Comparison of ENCODE assay signal across 17 cellular contexts in genomic region chr2:222950886-222951285, GRCh38.
DNase-seq lines count a peak whose midpoint lies in the region; ATAC-seq, FAIRE-seq and TF ChIP-seq lines count a peak whose summit lies in the region.
"Had no signal": no experiment of that assay in that cellular context is flagged by ENCODE, and none has a peak within 500 bp of the region (broad histone marks: within the 10 kb centered on the region; RNA-seq: fewer than 3 reads in every experiment).

No MANE protein-coding gene starts in this region.

- peak; percentile 21 to 43; a peak in 3 of 6 replicates for ATAC-seq in A549
- no peak for ATAC-seq in stimulated activated naive B cell treated with anti-CD40 and anti-IgM and Interleukin-4, amounts not matched to agents 10 μg/mL and 1 μg/mL and 100 μg/mL, for 72 hours (replicated peaks)
- ATAC-seq in HG02938 (IDR thresholded peaks at IDR 0.05; ENCODE audit: unreplicated experiment) = no peak
- ATAC-seq: left ventricle myocardium superior had no signal

- H2AFZ ChIP-seq in keratinocyte (ENCODE audit: control insufficient read depth, low read length) = no peak overlapping the region

- DNase-seq in A549 (ENCODE audit: low read depth in 1 of 2, low spot score in 1 of 2) = no peak
- peak; percentile 92 for DNase-seq in ELR (ENCODE audit: low read depth)
- DNase-seq in amniotic stem cell (lab: John Stamatoyannopoulos, UW) = peak; percentile 23
- no peak for DNase-seq in keratinocyte (ENCODE audit: low read depth, low spot score)
- DNase-seq in stimulated activated naive B cell treated with anti-CD40 and anti-IgM and Interleukin-4, amounts not matched to agents 10 μg/mL and 1 μg/mL and 100 μg/mL, for 72 hours = no peak
- no peak for DNase-seq in activated CD4-positive, alpha-beta memory T cell treated with anti-CD3 and anti-CD28 coated beads for 36 hours
- no peak for DNase-seq in endothelial cell (ENCODE audit: low spot score)
- DNase-seq: GF-D8, glutamatergic neuron, left ventricle myocardium superior, NCI-H1105 treated with DMSO at 0.1 percent for 48 hours, SIG-M5 had no signal

- TF ChIP-seq RAD21 in A549 (conservative IDR thresholded peaks at IDR 0.05 in 1 of 2, IDR thresholded peaks at IDR 0.05 in 1 of 2) = no peak

- H3K79me2 ChIP-seq in keratinocyte (ENCODE audit: control insufficient read depth, insufficient read depth, low read length) = no peaks in the 10 kb centered on the region

- no peak overlapping the region for H3K9ac ChIP-seq in keratinocyte (ENCODE audit: control insufficient read depth, extremely low read depth, insufficient read depth, low read length)
- H3K9ac ChIP-seq: BLaER1 had no signal

- H4K20me1 ChIP-seq in keratinocyte (ENCODE audit: control insufficient read depth, extremely low read depth, insufficient read depth, low read length) = no peaks in the 10 kb centered on the region
- H4K20me1 ChIP-seq: BLaER1 had no signal

- CTCF ChIA-PET in A549 (lab: Yijun Ruan, JAX) = interaction anchor here (1.2 to 1.6 kb wide), 2 partner anchors 9 to 12 kb away, joined by 4 to 8 read pairs; no protein-coding TSS in a partner anchor
- CTCF ChIA-PET in activated CD4-positive, alpha-beta memory T cell treated with anti-CD3 and anti-CD28 coated beads for 36 hours (lab: Charles Lee) = no interaction called here

- FAIRE-seq in A549 (lab: Jason Lieb, UNC) (no peak), keratinocyte (lab: Jason Lieb, UNC) (peak; percentile 68)

- no peaks in the 10 kb centered on the region for H3K4me1 Mint-ChIP-seq in stimulated activated naive B cell treated with anti-CD40 and anti-IgM and Interleukin-4, amounts not matched to agents 10 μg/mL and 1 μg/mL and 100 μg/mL, for 72 hours
- peaks cover 4% of the 10 kb centered on the region for H3K4me1 Mint-ChIP-seq in activated CD4-positive, alpha-beta memory T cell treated with anti-CD3 and anti-CD28 coated beads for 36 hours (ENCODE audit: low read depth)
- H3K4me1 Mint-ChIP-seq in endothelial cell (ENCODE audit: unreplicated experiment) = no peaks in the 10 kb centered on the region

- no peak overlapping the region for H3K4me3 Mint-ChIP-seq in stimulated activated naive B cell treated with anti-CD40 and anti-IgM and Interleukin-4, amounts not matched to agents 10 μg/mL and 1 μg/mL and 100 μg/mL, for 72 hours
- no peak overlapping the region for H3K4me3 Mint-ChIP-seq in activated CD4-positive, alpha-beta memory T cell treated with anti-CD3 and anti-CD28 coated beads for 36 hours
- no peak overlapping the region for H3K4me3 Mint-ChIP-seq in endothelial cell (ENCODE audit: unreplicated experiment)
- H3K4me3 Mint-ChIP-seq: IgD-negative memory B cell had no signal

- H3K9me3 ChIP-seq in A549 (no peaks in the 10 kb centered on the region), keratinocyte (ENCODE audit: control insufficient read depth, low read depth, low read length) (no peaks in the 10 kb centered on the region)
- H3K9me3 ChIP-seq: BLaER1, vagina had no signal

- TF ChIP-seq EP300 in A549 (IDR thresholded peaks at IDR 0.05) = no peak

- H3K27me3 ChIP-seq in keratinocyte (ENCODE audit: control insufficient read depth, extremely low read depth, insufficient read depth, low read length) = no peaks in the 10 kb centered on the region
- H3K27me3 ChIP-seq: BLaER1, vagina had no signal

- no peaks in the 10 kb centered on the region for H3K4me1 ChIP-seq in A549
- peaks cover 4% of the 10 kb centered on the region for H3K4me1 ChIP-seq in keratinocyte (ENCODE audit: control insufficient read depth, extremely low read depth, insufficient read depth, low read length)
- H3K4me1 ChIP-seq: BLaER1, vagina had no signal

- POLR2A ChIA-PET in A549 (lab: Yijun Ruan, JAX) = no interaction called here
- POLR2A ChIA-PET in activated CD4-positive, alpha-beta memory T cell treated with anti-CD3 and anti-CD28 coated beads for 36 hours (lab: Charles Lee) = no interaction called here

- H3K9me1 ChIP-seq in keratinocyte (ENCODE audit: control insufficient read depth, extremely low read depth, insufficient read depth, low read length) = no peaks in the 10 kb centered on the region

- H3K4me3 ChIP-seq in A549 = no peak overlapping the region
- H3K4me3 ChIP-seq in keratinocyte (ENCODE audit: control insufficient read depth in 2 of 3, extremely low read depth in 1 of 3, insufficient read depth in 2 of 3, low read depth in 1 of 3, low read length in 3 of 3) = no peak overlapping the region
- H3K4me3 ChIP-seq: BLaER1, vagina had no signal

- TF ChIP-seq POLR2A in A549 (IDR thresholded peaks at IDR 0.05; ENCODE audit: low read length) = no peak

- H3K27me3 Mint-ChIP-seq in stimulated activated naive B cell treated with anti-CD40 and anti-IgM and Interleukin-4, amounts not matched to agents 10 μg/mL and 1 μg/mL and 100 μg/mL, for 72 hours = peaks cover 5 to 10% of the 10 kb centered on the region in 2 donors
- H3K27me3 Mint-ChIP-seq in activated CD4-positive, alpha-beta memory T cell treated with anti-CD3 and anti-CD28 coated beads for 36 hours = peaks cover 10% of the 10 kb centered on the region
- H3K27me3 Mint-ChIP-seq in endothelial cell (ENCODE audit: unreplicated experiment) = peaks cover 7% of the 10 kb centered on the region

- no peak overlapping the region for H3K4me2 ChIP-seq in A549
- H3K4me2 ChIP-seq in keratinocyte (ENCODE audit: control insufficient read depth, extremely low read depth, insufficient read depth, low read depth, low read length) = no peak overlapping the region
- H3K4me2 ChIP-seq: BLaER1 had no signal

- H3K27ac ChIP-seq in A549 = no peak overlapping the region
- H3K27ac ChIP-seq in keratinocyte (ENCODE audit: control insufficient read depth, insufficient read depth, low read length) = no peak overlapping the region
- H3K27ac ChIP-seq: BLaER1, vagina, VCaP had no signal

- H3K27ac Mint-ChIP-seq in stimulated activated naive B cell treated with anti-CD40 and anti-IgM and Interleukin-4, amounts not matched to agents 10 μg/mL and 1 μg/mL and 100 μg/mL, for 72 hours = no peak overlapping the region
- no peak overlapping the region for H3K27ac Mint-ChIP-seq in activated CD4-positive, alpha-beta memory T cell treated with anti-CD3 and anti-CD28 coated beads for 36 hours
- H3K27ac Mint-ChIP-seq in endothelial cell (ENCODE audit: unreplicated experiment) = no peak overlapping the region
- H3K27ac Mint-ChIP-seq: IgD-negative memory B cell had no signal

- peaks cover 0 to 3% of the 10 kb centered on the region in 2 donors for H3K9me3 Mint-ChIP-seq in stimulated activated naive B cell treated with anti-CD40 and anti-IgM and Interleukin-4, amounts not matched to agents 10 μg/mL and 1 μg/mL and 100 μg/mL, for 72 hours
- H3K9me3 Mint-ChIP-seq in activated CD4-positive, alpha-beta memory T cell treated with anti-CD3 and anti-CD28 coated beads for 36 hours = no peaks in the 10 kb centered on the region
- H3K9me3 Mint-ChIP-seq in endothelial cell (ENCODE audit: unreplicated experiment) = no peaks in the 10 kb centered on the region

- intact Hi-C loops in activated CD4-positive, alpha-beta memory T cell treated with anti-CD3 and anti-CD28 coated beads for 36 hours (cut with micrococcal nuclease) = no loop called here

- TF ChIP-seq CTCF in A549 (IDR thresholded peaks at IDR 0.05) = no peak
- no peak for TF ChIP-seq CTCF in keratinocyte (optimal IDR thresholded peaks at IDR 0.05 in 1 of 3, IDR thresholded peaks at IDR 0.05 in 1 of 3, conservative IDR thresholded peaks at IDR 0.05 in 1 of 3; ENCODE audit: extremely low read depth in 1 of 3, insufficient read depth in 2 of 3, low read length in 3 of 3)
- no peak for TF ChIP-seq CTCF in endothelial cell (IDR thresholded peaks at IDR 0.05; ENCODE audit: unreplicated experiment)

- H3K36me3 ChIP-seq in keratinocyte (ENCODE audit: control insufficient read depth in 2 of 2, extremely low read depth in 1 of 2, insufficient read depth in 2 of 2, low read length in 2 of 2) = no peaks in the 10 kb centered on the region
- H3K36me3 ChIP-seq: BLaER1, vagina had no signal

- dilution Hi-C loops in keratinocyte (cut with MboI; ENCODE audit: extremely low pct_ligation_motif_present, low sequenced_read_pairs) = no loop called here

- H3K36me3 Mint-ChIP-seq in stimulated activated naive B cell treated with anti-CD40 and anti-IgM and Interleukin-4, amounts not matched to agents 10 μg/mL and 1 μg/mL and 100 μg/mL, for 72 hours = peaks cover 0 to 3% of the 10 kb centered on the region in 2 donors
- H3K36me3 Mint-ChIP-seq in activated CD4-positive, alpha-beta memory T cell treated with anti-CD3 and anti-CD28 coated beads for 36 hours = no peaks in the 10 kb centered on the region
- H3K36me3 Mint-ChIP-seq in endothelial cell (ENCODE audit: low read depth, unreplicated experiment) = no peaks in the 10 kb centered on the region

- 58% methylated on average over 7 of the region's 7 CpGs for WGBS in A549 (ENCODE audit: missing lambda C conversion rate)

TF ChIP-seq in A549, 52 proteins besides CTCF, POLR2A, EP300 and RAD21:
- no peak for TF ChIP-seq JUN (IDR thresholded peaks at IDR 0.05)
- no peak for TF ChIP-seq NR3C1 (IDR thresholded peaks at IDR 0.05)
- no peak for TF ChIP-seq RNF2 (IDR thresholded peaks at IDR 0.05; ENCODE audit: borderline replicate concordance, low read depth)
- TF ChIP-seq POLR2AphosphoS2 (conservative IDR thresholded peaks at IDR 0.05; ENCODE audit: low read length) = no peak
- TF ChIP-seq HDAC2 (IDR thresholded peaks at IDR 0.05) = no peak
- no peak for TF ChIP-seq HES2 (IDR thresholded peaks at IDR 0.05)

Comparison
In these comparisons a context has a peak if more than half of its experiments do, and no peak if none do; other contexts are left out.
1. ATAC-seq: peak in A549 (2 of 2); none in stimulated activated naive B cell treated with anti-CD40 and anti-IgM and Interleukin-4, amounts not matched to agents 10 μg/mL and 1 μg/mL and 100 μg/mL, for 72 hours (0 of 2) and HG02938 (single experiment).
2. DNase-seq: peak in ELR (single experiment) and amniotic stem cell (single experiment); none in A549 (0 of 2), keratinocyte (single experiment), stimulated activated naive B cell treated with anti-CD40 and anti-IgM and Interleukin-4, amounts not matched to agents 10 μg/mL and 1 μg/mL and 100 μg/mL, for 72 hours (single experiment), activated CD4-positive, alpha-beta memory T cell treated with anti-CD3 and anti-CD28 coated beads for 36 hours (single experiment) and endothelial cell (single experiment).